In the genomic region with DNA sequence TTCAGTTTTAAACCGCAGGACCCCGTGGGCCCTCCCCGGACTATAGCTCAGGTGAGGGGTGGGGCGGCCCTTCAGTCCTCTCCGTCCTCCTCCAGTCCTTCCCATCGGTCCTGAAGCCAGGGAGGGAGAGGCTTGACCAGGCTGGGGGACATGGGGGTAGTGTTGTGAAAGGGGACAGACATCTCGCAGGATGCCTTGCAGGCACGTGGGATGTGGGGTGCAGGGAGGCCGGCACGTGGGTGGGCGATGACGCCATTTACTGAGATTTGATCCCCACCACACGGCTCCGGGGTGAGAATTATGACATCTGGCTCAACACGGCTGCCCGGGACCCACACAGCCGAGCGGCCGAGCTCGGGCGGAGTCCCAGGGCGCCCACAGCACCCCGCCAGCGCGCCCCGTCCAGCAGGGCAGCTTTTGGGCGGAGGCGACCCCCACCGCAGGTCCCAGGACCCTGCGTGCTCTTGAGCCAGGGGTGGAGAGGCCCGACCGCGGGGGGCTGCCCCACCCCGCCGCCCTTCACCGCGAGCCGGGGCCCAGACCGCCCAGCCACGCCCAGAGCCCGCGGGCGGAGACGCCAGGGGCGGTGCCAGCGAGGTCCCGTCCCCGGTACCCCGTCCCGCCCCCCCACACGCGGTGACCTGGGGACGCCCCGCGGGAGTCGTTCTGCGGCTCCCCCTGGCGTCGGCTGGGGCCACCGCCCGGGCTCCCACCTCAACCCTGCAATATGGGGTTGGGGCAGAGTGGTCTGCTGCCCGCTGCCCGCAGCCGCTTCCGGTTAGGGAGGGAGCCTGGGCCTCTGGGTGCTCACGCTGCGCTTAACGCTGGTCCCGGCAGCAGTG, we compare ENCODE assay signal across 9 cellular contexts. TPM values are rescaled to one million over a fixed set of nuclear protein-coding genes. Genes with fewer than 3 reads are reported as not detected.
A peak's percentile ranks its signal among the peaks of the same experiment; 100 is the strongest.
DNase-seq lines count a peak whose midpoint lies in the region; FAIRE-seq and TF ChIP-seq lines count a peak whose summit lies in the region.
"Had no signal": no experiment of that assay in that cellular context is flagged by ENCODE, and none has a peak within 500 bp of the region (broad histone marks: within the 10 kb centered on the region; RNA-seq: fewer than 3 reads in every experiment).

No MANE protein-coding gene starts in this region.

- H3K4me1 Mint-ChIP-seq in Caco-2 (ENCODE audit: low read depth, unreplicated experiment) = peaks cover 12% of the 10 kb centered on the region

- 2 to 5% methylated on average over 69 of the region's 69 CpGs for WGBS in sigmoid colon, 2 donors

- intact Hi-C loops in Caco-2 (cut with micrococcal nuclease; ENCODE audit: unreplicated experiment) = no loop called here
- intact Hi-C loops in sigmoid colon (cut with DNase I) = no loop called here

- no TSS peak for BruUV-seq in Caco-2 (replicated peaks; lab: Mats Ljungman, UMichigan)

- H3K36me3 ChIP-seq in Caco-2 (ENCODE audit: control insufficient read depth, insufficient read depth, low read length) (no peaks in the 10 kb centered on the region), sigmoid colon (no peaks in the 10 kb centered on the region)

- H3K27me3 Mint-ChIP-seq in Caco-2 (ENCODE audit: insufficient read depth, unreplicated experiment) = no peaks in the 10 kb centered on the region

- H3K27ac Mint-ChIP-seq in Caco-2 (ENCODE audit: unreplicated experiment) = no peak overlapping the region

- POLR2A ChIA-PET in Caco-2 (lab: Charles Lee) = no interaction called here

- peak overlapping the region; percentile 25 for H3K4me3 Mint-ChIP-seq in Caco-2 (ENCODE audit: unreplicated experiment)

- FAIRE-seq in H54 (lab: Jason Lieb, UNC) = no peak

- H3K27ac ChIP-seq in sigmoid colon = peak overlapping the region; percentile 1 to 41 (median 21)

- no peak for TF ChIP-seq POLR2A in H54 (IDR thresholded peaks at IDR 0.05; ENCODE audit: low read depth, low read length)
- no peak for TF ChIP-seq POLR2A in sigmoid colon (IDR thresholded peaks at IDR 0.05)

- H3K36me3 Mint-ChIP-seq in Caco-2 (ENCODE audit: insufficient read depth, unreplicated experiment) = no peaks in the 10 kb centered on the region

- TF ChIP-seq CTCF in Caco-2 (IDR thresholded peaks at IDR 0.05; ENCODE audit: insufficient read depth in 1 of 2, low read depth in 1 of 2, low read length in 1 of 2, severe bottlenecking in 1 of 2, unreplicated experiment in 1 of 2) = peak in 1 of 2 experiments; percentile 46
- TF ChIP-seq CTCF in sigmoid colon (IDR thresholded peaks at IDR 0.05) = peak in 2 of 4 experiments; percentile 33 to 57

- peak overlapping the region; percentile 28 for H3K4me3 ChIP-seq in Caco-2 (ENCODE audit: low read depth, low read length)
- H3K4me3 ChIP-seq in sigmoid colon = peak overlapping the region; percentile 22 to 58 (median 50)

- H3K27me3 ChIP-seq in Caco-2 (replicated peaks; ENCODE audit: control insufficient read depth, insufficient read depth, low read length) = no peaks in the 10 kb centered on the region
- H3K27me3 ChIP-seq in sigmoid colon = peaks cover 0 to 17% (median 0%) of the 10 kb centered on the region in 3 donors

- DNase-seq in Caco-2 = peak in 1 of 2 experiments; percentile 66
- peak; percentile 65 for DNase-seq in H54 (ENCODE audit: insufficient read length, low spot score)
- peak; percentile 29 for DNase-seq in NOMO-1 treated with dmso at 0.1 percent for 144 hours (lab: John Stamatoyannopoulos, UW; ENCODE audit: unreplicated experiment)
- DNase-seq in activated T-helper 1 cell treated with anti-CD3 and anti-CD28 coated beads, Interleukin-2, amount 50 U/mL, for 16 hours (ENCODE audit: low read depth in 1 of 2, low spot score in 1 of 2) = peak; percentile 50 to 65
- DNase-seq in germinal center (ENCODE audit: low spot score) = peak; percentile 92
- DNase-seq in sigmoid colon = no peak
- DNase-seq in NCI-H128 (lab: John Stamatoyannopoulos, UW; ENCODE audit: unreplicated experiment) = no peak
- no peak for DNase-seq in COLO829 (ENCODE audit: low spot score)

- no peak for TF ChIP-seq EP300 in sigmoid colon (IDR thresholded peaks at IDR 0.05)

- H3K4me1 ChIP-seq in Caco-2 = peaks cover 19% of the 10 kb centered on the region
- H3K4me1 ChIP-seq in sigmoid colon = peaks cover 0 to 11% (median 10%) of the 10 kb centered on the region in 4 donors

- no peaks in the 10 kb centered on the region for H3K9me3 Mint-ChIP-seq in Caco-2 (ENCODE audit: unreplicated experiment)

- CTCF ChIA-PET in Caco-2 (lab: Charles Lee) = interaction anchor here (0.6 kb wide), 1 partner anchor 526 kb away, joined by 3 read pairs; no protein-coding TSS in a partner anchor

- H3K9me3 ChIP-seq in Caco-2 = no peaks in the 10 kb centered on the region
- no peaks in the 10 kb centered on the region for H3K9me3 ChIP-seq in sigmoid colon

RNA-seq across cellular contexts. Expression of a gene that starts 3.3 kb away (rescaled TPM):
- total RNA-seq in Caco-2 (2022) (6.3 and 6.7 TPM in 2 replicates), sigmoid colon (1 to 10 TPM in 2 of 4 donors, under 1 TPM in 2; 0.36 to 1.8 (median 0.90) TPM)
- polyA plus RNA-seq in sigmoid colon = 10 to 100 TPM in 1 of 3 donors, 1 to 10 TPM in 2; 3.0 to 23.8 (median 6.0) TPM
- total RNA-seq: SK-MEL-5 had no signal

RNA-seq across cellular contexts. Expression of a gene that starts 7.3 kb away (rescaled TPM):
- total RNA-seq in Caco-2 (2022) = not detected in 2 replicates
- total RNA-seq in sigmoid colon = not detected
- polyA plus RNA-seq in sigmoid colon = under 1 TPM in 1 of 3 donors, not detected in 2; 0.17 TPM
- total RNA-seq: SK-MEL-5 had no signal

RNA-seq across cellular contexts. Expression of a gene that starts 32.0 kb away (rescaled TPM):
- total RNA-seq in Caco-2 (2022) (7.9 and 8.1 TPM in 2 replicates), sigmoid colon (10 to 100 TPM; 21.2 to 59.1 (median 36.6) TPM)
- polyA plus RNA-seq in sigmoid colon = 10 to 100 TPM; 11.8 to 68.0 (median 28.8) TPM
- total RNA-seq: SK-MEL-5 had no signal

RNA-seq across cellular contexts. Expression of a gene that starts 33.9 kb away (rescaled TPM):
- 55.1 and 60.0 TPM in 2 replicates for total RNA-seq in Caco-2 (2022)
- total RNA-seq in sigmoid colon = 10 to 100 TPM; 58.5 to 82.3 (median 61.6) TPM
- polyA plus RNA-seq in sigmoid colon = 10 to 100 TPM; 18.0 to 51.5 (median 24.0) TPM

Comparison
In these comparisons a context has a peak if more than half of its experiments do, and no peak if none do; other contexts are left out.
1. DNase-seq: peak in H54 (single experiment), NOMO-1 treated with dmso at 0.1 percent for 144 hours (single experiment), activated T-helper 1 cell treated with anti-CD3 and anti-CD28 coated beads, Interleukin-2, amount 50 U/mL, for 16 hours (2 of 2) and germinal center (single experiment); none in sigmoid colon (single experiment), NCI-H128 (single experiment) and COLO829 (single experiment).